16 cellular contexts compared by ENCODE assay signal in the genomic region with DNA sequence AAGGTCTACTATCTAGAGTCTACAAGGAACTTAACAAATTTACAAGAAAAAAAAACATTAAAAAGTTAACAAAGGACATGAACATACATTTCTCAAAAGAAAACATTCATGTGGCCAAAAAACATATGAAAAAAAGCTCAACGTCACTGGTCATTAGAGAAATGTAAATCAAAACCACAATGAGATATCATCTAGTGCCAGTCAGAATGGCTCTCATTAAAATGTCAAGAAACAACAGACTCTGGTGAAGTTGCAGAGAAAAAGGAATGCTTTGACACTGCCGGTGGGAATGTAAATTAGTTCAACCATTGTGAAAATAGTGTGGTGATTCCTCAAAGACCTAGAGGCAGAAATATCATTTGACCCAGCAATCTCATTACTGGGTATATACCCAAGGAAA. TPM values are rescaled to one million over a fixed set of nuclear protein-coding genes. Genes with fewer than 3 reads are reported as not detected.
DNase-seq lines count a peak whose midpoint lies in the region; ATAC-seq and TF ChIP-seq lines count a peak whose summit lies in the region.
"Had no signal": no experiment of that assay in that cellular context is flagged by ENCODE, and none has a peak within 500 bp of the region (broad histone marks: within the 10 kb centered on the region; RNA-seq: fewer than 3 reads in every experiment).

No MANE protein-coding gene starts in this region.

- H3K4me1 Mint-ChIP-seq in osteocyte (ENCODE audit: unreplicated experiment): peaks cover 34% of the 10 kb centered on the region
- H3K4me1 Mint-ChIP-seq: CD4-positive, CD25-positive, alpha-beta regulatory T cell had no signal

- H3K27ac Mint-ChIP-seq in osteocyte (ENCODE audit: unreplicated experiment): peak overlapping the region; percentile 27
- H3K27ac Mint-ChIP-seq: B cell; CD4-positive, CD25-positive, alpha-beta regulatory T cell; CD8-positive, alpha-beta T cell had no signal

- H3K27me3 Mint-ChIP-seq in osteocyte (ENCODE audit: unreplicated experiment): no peaks in the 10 kb centered on the region
- H3K27me3 Mint-ChIP-seq: B cell had no signal

- H3K9me3 Mint-ChIP-seq in osteocyte (ENCODE audit: unreplicated experiment): peaks cover 17% of the 10 kb centered on the region
- H3K9me3 Mint-ChIP-seq: CD8-positive, alpha-beta T cell had no signal

- TF ChIP-seq CTCF in osteocyte (IDR thresholded peaks at IDR 0.05): no peak

- no peak overlapping the region for H3K4me3 Mint-ChIP-seq in osteocyte (ENCODE audit: unreplicated experiment)
- H3K4me3 Mint-ChIP-seq: B cell; CD4-positive, CD25-positive, alpha-beta regulatory T cell; CD8-positive, alpha-beta T cell had no signal

- ATAC-seq in HG03175 (IDR thresholded peaks at IDR 0.05; ENCODE audit: unreplicated experiment): no peak
- ATAC-seq: CD8-positive, alpha-beta T cell had no signal

- DNase-seq in EH (ENCODE audit: low read depth): peak; percentile 76
- DNase-seq in NCI-H526 (lab: John Stamatoyannopoulos, UW): peak; percentile 9 to 18
- peak; percentile 79 for DNase-seq in astrocyte of the hippocampus (ENCODE audit: low read depth, low spot score)
- no peak for DNase-seq in osteocyte (ENCODE audit: extremely low spot score, unreplicated experiment)
- no peak for DNase-seq in dedifferentiated amniotic fluid mesenchymal stem cell (ENCODE audit: extremely low spot score)
- no peak for DNase-seq in NCI-H146 (lab: John Stamatoyannopoulos, UW)
- no peak for DNase-seq in stimulated activated CD4-positive, alpha-beta T cell treated with anti-CD3 and anti-CD28 coated beads, Interleukin-2, amount 100 ng/mL, for 24 hours
- DNase-seq: Caco-2; CD4-positive, CD25-positive, alpha-beta regulatory T cell; CD8-positive, alpha-beta T cell; DMS 273 treated with DMSO at 0.1 percent for 48 hours; DMS79; GF-D8; GOT3 had no signal

- peaks cover 6% of the 10 kb centered on the region for H3K36me3 Mint-ChIP-seq in osteocyte (ENCODE audit: unreplicated experiment)
- H3K36me3 Mint-ChIP-seq: CD4-positive, CD25-positive, alpha-beta regulatory T cell; CD8-positive, alpha-beta T cell had no signal

RNA-seq across cellular contexts. Expression of a gene that starts 48.3 kb away (rescaled TPM):
- total RNA-seq in osteocyte: 11.9 and 12.6 TPM in 2 replicates

Comparison
In these comparisons a context has a peak if more than half of its experiments do, and no peak if none do; other contexts are left out.
1. DNase-seq: peak in EH (single experiment), NCI-H526 (2 of 2) and astrocyte of the hippocampus (single experiment); none in osteocyte (single experiment), dedifferentiated amniotic fluid mesenchymal stem cell (single experiment), NCI-H146 (single experiment) and stimulated activated CD4-positive, alpha-beta T cell treated with anti-CD3 and anti-CD28 coated beads, Interleukin-2, amount 100 ng/mL, for 24 hours (0 of 2).